In the genomic region with DNA sequence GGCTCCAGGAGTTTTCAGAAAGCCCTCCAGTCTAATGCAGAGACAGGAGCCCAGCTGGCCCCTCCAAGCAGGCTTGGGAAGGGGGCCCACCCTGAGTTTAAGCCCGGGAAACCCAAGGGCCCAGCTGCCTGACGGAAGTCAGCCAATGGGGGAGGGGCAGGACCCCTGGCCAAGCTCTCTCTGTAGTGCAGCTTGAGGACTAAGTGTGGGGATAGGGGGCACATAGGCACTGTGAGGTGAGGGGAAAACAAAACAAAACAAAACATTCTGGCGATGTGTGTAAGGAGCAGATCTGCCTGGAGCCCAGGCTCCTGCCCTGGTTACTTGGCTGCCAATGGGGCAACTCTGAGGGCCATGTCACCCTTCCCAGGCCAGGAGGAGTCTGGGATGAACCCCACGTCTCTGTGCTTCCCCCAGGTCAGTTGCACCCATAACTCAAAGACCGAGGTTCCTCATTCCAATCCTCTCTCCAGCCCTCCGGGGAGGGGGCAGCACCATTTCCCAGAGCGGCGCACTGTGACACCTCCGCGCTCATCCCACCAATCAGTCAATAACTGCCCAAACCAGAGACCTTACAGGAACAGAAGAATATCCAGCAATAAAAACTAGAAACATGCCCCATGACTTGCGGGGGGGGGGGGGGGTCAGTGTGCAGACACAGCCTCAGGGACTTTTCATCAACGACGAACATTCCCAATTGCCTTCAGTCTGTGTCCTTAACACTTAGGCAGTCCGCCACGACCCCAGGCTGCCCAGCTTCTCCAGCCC, we compare ENCODE assay signal across 13 cellular contexts. TPM values are rescaled to one million over a fixed set of nuclear protein-coding genes. Genes with fewer than 3 reads are reported as not detected.
DNase-seq lines count a peak whose midpoint lies in the region; ATAC-seq and TF ChIP-seq lines count a peak whose summit lies in the region.
"Had no signal": no experiment of that assay in that cellular context is flagged by ENCODE, and none has a peak within 500 bp of the region (broad histone marks: within the 10 kb centered on the region; RNA-seq: fewer than 3 reads in every experiment).

No MANE protein-coding gene starts in this region.

- no peak overlapping the region for H3K27ac Mint-ChIP-seq in immature natural killer cell
- H3K27ac Mint-ChIP-seq: activated T-cell treated with anti-CD3 and anti-CD28 coated beads, Interleukin-2, amount 50 U/mL, for 72 hours had no signal

- in situ Hi-C loops in astrocyte of the cerebellum (cut with HindIII; ENCODE audit: low sequenced_read_pairs): no loop called here

- H3K4me1 ChIP-seq in iPS-15b (ENCODE audit: control insufficient read depth, insufficient read depth, low read length) (peaks cover 25% of the 10 kb centered on the region), rectal smooth muscle tissue (ENCODE audit: control insufficient read depth, insufficient read depth, low read length) (no peaks in the 10 kb centered on the region)

- no peaks in the 10 kb centered on the region for H3K9me3 Mint-ChIP-seq in immature natural killer cell
- H3K9me3 Mint-ChIP-seq: activated T-cell treated with anti-CD3 and anti-CD28 coated beads, Interleukin-2, amount 50 U/mL, for 72 hours had no signal

- H3K27ac ChIP-seq in rectal smooth muscle tissue (ENCODE audit: low read depth, low read length): peak overlapping the region; percentile 30
- H3K27ac ChIP-seq: BLaER1 had no signal

- peaks cover 0 to 2% of the 10 kb centered on the region in 2 donors for H3K4me1 Mint-ChIP-seq in immature natural killer cell

- no peak for TF ChIP-seq CTCF in AG10803 (conservative IDR thresholded peaks at IDR 0.05; ENCODE audit: low read length)
- TF ChIP-seq CTCF in astrocyte of the cerebellum (IDR thresholded peaks at IDR 0.05; ENCODE audit: low read depth, low read length, missing control alignments): no peak

- H3K27me3 ChIP-seq in iPS-15b (ENCODE audit: control insufficient read depth, insufficient read depth, low read length): peaks cover 19% of the 10 kb centered on the region
- H3K27me3 ChIP-seq in rectal smooth muscle tissue (ENCODE audit: control insufficient read depth, insufficient read depth, low read length): peaks cover 8% of the 10 kb centered on the region

- H3K36me3 ChIP-seq in iPS-15b (ENCODE audit: control insufficient read depth, insufficient read depth, low read length) (peaks cover 14% of the 10 kb centered on the region), rectal smooth muscle tissue (ENCODE audit: control insufficient read depth, insufficient read depth, low read length) (no peaks in the 10 kb centered on the region)
- H3K36me3 ChIP-seq: BLaER1 had no signal

- H3K9ac ChIP-seq in iPS-15b (ENCODE audit: low read depth, low read length) (peak overlapping the region; percentile 73), rectal smooth muscle tissue (ENCODE audit: low read length) (no peak overlapping the region)
- H3K9ac ChIP-seq: BLaER1 had no signal

- H3K4me3 ChIP-seq in AG10803 (ENCODE audit: low read length) (peak overlapping the region; percentile 86), astrocyte of the cerebellum (ENCODE audit: low read depth, low read length) (peak overlapping the region; percentile 49), iPS-15b (ENCODE audit: low read depth, low read length) (peak overlapping the region; percentile 82), rectal smooth muscle tissue (ENCODE audit: low read length) (peak overlapping the region; percentile 54)

- no peak overlapping the region for H3K4me3 Mint-ChIP-seq in immature natural killer cell

- DNase-seq in AG10803 (ENCODE audit: low read depth) (no peak), astrocyte of the cerebellum (ENCODE audit: low read depth) (no peak), immature natural killer cell (no peak)
- DNase-seq in stimulated activated CD4-positive, alpha-beta T cell treated with anti-CD3 and anti-CD28 coated beads, Interleukin-4, amount 100 ng/mL, for 24 hours: no peak
- DNase-seq: activated T-cell treated with anti-CD3 and anti-CD28 coated beads, Interleukin-2, amount 50 U/mL, for 72 hours; NCI-H82; stimulated activated CD4-positive, alpha-beta T cell treated with anti-CD3 and anti-CD28 coated beads, Interleukin-4, amount 100 ng/mL, for 1 hour; T1000 had no signal

- peaks cover 6 to 31% (median 11%) of the 10 kb centered on the region in 3 donors for H3K27me3 Mint-ChIP-seq in immature natural killer cell (ENCODE audit: low read depth in 3 of 3)

- no peaks in the 10 kb centered on the region for H3K36me3 Mint-ChIP-seq in immature natural killer cell

- ATAC-seq in HG03095 (IDR thresholded peaks at IDR 0.05; ENCODE audit: unreplicated experiment): no peak
- ATAC-seq in HG03196 (IDR thresholded peaks at IDR 0.05; ENCODE audit: unreplicated experiment): no peak
- ATAC-seq: activated T-cell treated with anti-CD3 and anti-CD28 coated beads, Interleukin-2, amount 50 U/mL, for 72 hours had no signal

- no peaks in the 10 kb centered on the region for H3K9me3 ChIP-seq in iPS-15b (ENCODE audit: control insufficient read depth, insufficient read depth, low read length)
- H3K9me3 ChIP-seq: BLaER1 had no signal

RNA-seq across cellular contexts. Expression of a gene that starts 1.7 kb away (rescaled TPM):
- polyA plus RNA-seq in immature natural killer cell: not detected
